Comparison of ENCODE assay signal across 1 cellular context in the genomic region with DNA sequence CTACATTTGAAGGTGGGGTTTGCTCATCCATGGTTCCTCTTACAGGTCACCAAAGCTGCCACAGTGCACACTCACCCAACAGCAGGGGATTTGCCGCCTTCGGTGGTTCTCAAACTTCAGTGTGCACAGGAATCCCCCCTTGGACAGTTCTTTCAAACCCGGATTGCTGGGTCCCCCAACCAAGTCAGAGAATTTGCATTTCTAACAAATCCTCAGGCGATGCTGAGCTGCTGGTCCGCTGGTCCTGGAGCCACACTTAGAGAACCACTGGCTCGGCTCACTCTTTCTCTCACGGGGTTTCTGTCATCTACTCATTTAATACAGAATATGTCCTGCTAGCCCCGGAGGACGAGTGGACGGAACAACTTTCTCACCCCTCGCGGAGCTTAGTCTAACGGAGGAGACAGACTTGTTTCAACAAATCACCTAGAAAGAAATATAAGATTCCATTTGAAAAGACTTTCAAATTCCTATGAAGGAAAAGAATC.
TF ChIP-seq lines count a peak whose summit lies in the region.

No MANE protein-coding gene starts in this region.

TF ChIP-seq in HCT116, 20 proteins besides CTCF, POLR2A, EP300 and RAD21 (continued from another document):
- TF ChIP-seq ZBTB33 (IDR thresholded peaks at IDR 0.05; ENCODE audit: extremely low read depth, insufficient replicate concordance, low read length), result no peak
- no peak for TF ChIP-seq ATF3 (IDR thresholded peaks at IDR 0.05)
- TF ChIP-seq EZH2phosphoT487 (IDR thresholded peaks at IDR 0.05; ENCODE audit: borderline replicate concordance), result no peak
- TF ChIP-seq SRF (IDR thresholded peaks at IDR 0.05; ENCODE audit: low read depth), result no peak
- TF ChIP-seq YY1 (IDR thresholded peaks at IDR 0.05; ENCODE audit: extremely low read depth, insufficient replicate concordance, low read depth, low read length), result no peak
